23 cellular contexts compared by ENCODE assay signal in genomic region chr2:170548304-170548703, GRCh38.
DNase-seq lines count a peak whose midpoint lies in the region; ATAC-seq and TF ChIP-seq lines count a peak whose summit lies in the region.
"Had no signal": no experiment of that assay in that cellular context is flagged by ENCODE, and none has a peak within 500 bp of the region (broad histone marks: within the 10 kb centered on the region; RNA-seq: fewer than 3 reads in every experiment).

No MANE protein-coding gene starts in this region.

- H2AFZ ChIP-seq in OCI-LY3 (ENCODE audit: low read depth, low read length) (0 out of 2 replicates have a peak overlapping the region, but pooled peaks have one; percentile 23), neural progenitor cell (replicated peaks) (no peak overlapping the region)
- H2AFZ ChIP-seq: GM23248 had no signal

- H3K36me3 ChIP-seq in OCI-LY3 (replicated peaks; ENCODE audit: low read depth, low read length) (no peaks in the 10 kb centered on the region), neural progenitor cell (no peaks in the 10 kb centered on the region)
- H3K36me3 ChIP-seq: BE2C; BLaER1 treated with 17β-estradiol and CSF1 and Interleukin-3, amounts not matched to agents 10 nM and 100 nM had no signal

- H3F3A ChIP-seq in neural progenitor cell (ENCODE audit: low read depth), result no peaks in the 10 kb centered on the region

- H3K79me2 ChIP-seq in OCI-LY3 (ENCODE audit: low read length) (no peaks in the 10 kb centered on the region), neural progenitor cell (ENCODE audit: low read depth) (no peaks in the 10 kb centered on the region)

- H3K27ac ChIP-seq in OCI-LY3 (ENCODE audit: low read length), result peak overlapping the region; percentile 18; the same call in 1 of the 2 replicates
- H3K27ac ChIP-seq in neural progenitor cell, result no peak overlapping the region
- H3K27ac ChIP-seq: A549; BLaER1 treated with 17β-estradiol and CSF1 and Interleukin-3, amounts not matched to agents 10 nM and 100 nM; GM23248 had no signal

- no peak overlapping the region for H3K4me3 Mint-ChIP-seq in activated T-cell treated with anti-CD3 and anti-CD28 coated beads, Interleukin-2, amount 50 U/mL, for 72 hours
- no peak overlapping the region for H3K4me3 Mint-ChIP-seq in neural progenitor cell
- H3K4me3 Mint-ChIP-seq: CD14-positive monocyte; CD4-positive, alpha-beta T cell had no signal

- H3K4me3 ChIP-seq in OCI-LY3 (ENCODE audit: low read length) (no peak overlapping the region), neural progenitor cell (no peak overlapping the region)
- H3K4me3 ChIP-seq: A549; BLaER1 treated with 17β-estradiol and CSF1 and Interleukin-3, amounts not matched to agents 10 nM and 100 nM; GM23248 had no signal

- H3K27ac Mint-ChIP-seq in activated T-cell treated with anti-CD3 and anti-CD28 coated beads, Interleukin-2, amount 50 U/mL, for 72 hours, result no peak overlapping the region
- H3K27ac Mint-ChIP-seq in neural progenitor cell, result peak overlapping the region; percentile 40
- H3K27ac Mint-ChIP-seq: CD14-positive monocyte; CD4-positive, alpha-beta T cell; CD8-positive, alpha-beta memory T cell had no signal

- H3K9me3 Mint-ChIP-seq in activated T-cell treated with anti-CD3 and anti-CD28 coated beads, Interleukin-2, amount 50 U/mL, for 72 hours, result peaks cover 13 to 18% of the 10 kb centered on the region in 2 donors
- peaks cover 26% of the 10 kb centered on the region for H3K9me3 Mint-ChIP-seq in neural progenitor cell

- H3K27me3 Mint-ChIP-seq in activated T-cell treated with anti-CD3 and anti-CD28 coated beads, Interleukin-2, amount 50 U/mL, for 72 hours (ENCODE audit: low read depth), result peaks cover 8% of the 10 kb centered on the region
- peaks cover 3% of the 10 kb centered on the region for H3K27me3 Mint-ChIP-seq in neural progenitor cell (ENCODE audit: insufficient read depth, low read depth)

- H3K36me3 Mint-ChIP-seq in activated T-cell treated with anti-CD3 and anti-CD28 coated beads, Interleukin-2, amount 50 U/mL, for 72 hours (ENCODE audit: insufficient read depth in 2 of 2), result peaks cover 15 to 21% of the 10 kb centered on the region in 2 donors
- H3K36me3 Mint-ChIP-seq in neural progenitor cell, result peaks cover 12% of the 10 kb centered on the region
- H3K36me3 Mint-ChIP-seq: CD14-positive monocyte had no signal

- TF ChIP-seq CTCF in OCI-LY3 (IDR thresholded peaks at IDR 0.05; ENCODE audit: low read depth, low read length) (no peak), neural progenitor cell (IDR thresholded peaks at IDR 0.05) (no peak)

- peak in 1 of 2 donors; percentile 3 for DNase-seq in activated T-cell treated with anti-CD3 and anti-CD28 coated beads, Interleukin-2, amount 50 U/mL, for 72 hours
- DNase-seq in activated T-cell treated with anti-CD3 and anti-CD28 coated beads, Interleukin-2, amount 50 U/mL, for 1 hour, result no peak
- DNase-seq in neural progenitor cell (ENCODE audit: low spot score) (no peak), SHP77 treated with DMSO at 0.1 percent for 48 hours (lab: John Stamatoyannopoulos, UW) (no peak), NCI-H1105 treated with DMSO at 0.1 percent for 48 hours (lab: John Stamatoyannopoulos, UW) (no peak)
- DNase-seq: 8988T; ACHN; AML-193; BE2C; Calu3; CD4-positive, alpha-beta T cell; CD8-positive, alpha-beta memory T cell; DMS53; DMS79 treated with DMSO at 0.1 percent for 48 hours; GF-D8; GM23248; H7; HCEC 1CT had no signal

- H3K4me1 ChIP-seq in OCI-LY3 (ENCODE audit: low read length), result peaks cover 12% of the 10 kb centered on the region
- H3K4me1 ChIP-seq in neural progenitor cell, result no peaks in the 10 kb centered on the region
- H3K4me1 ChIP-seq: A549; BE2C; BLaER1 treated with 17β-estradiol and CSF1 and Interleukin-3, amounts not matched to agents 10 nM and 100 nM had no signal

- no peak overlapping the region for H3K9ac ChIP-seq in OCI-LY3 (ENCODE audit: low read length)
- no peak overlapping the region for H3K9ac ChIP-seq in neural progenitor cell
- H3K9ac ChIP-seq: BLaER1 treated with 17β-estradiol and CSF1 and Interleukin-3, amounts not matched to agents 10 nM and 100 nM; GM23248 had no signal

- no peaks in the 10 kb centered on the region for H3K4me1 Mint-ChIP-seq in activated T-cell treated with anti-CD3 and anti-CD28 coated beads, Interleukin-2, amount 50 U/mL, for 72 hours (ENCODE audit: low read depth)
- peaks cover 14% of the 10 kb centered on the region for H3K4me1 Mint-ChIP-seq in neural progenitor cell
- H3K4me1 Mint-ChIP-seq: CD14-positive monocyte; CD8-positive, alpha-beta memory T cell had no signal

- H3K27me3 ChIP-seq in OCI-LY3 (ENCODE audit: low read depth, low read length) (0 out of 2 replicates have a peak, but pooled peaks cover under 1% of the 10 kb centered on the region), neural progenitor cell (no peaks in the 10 kb centered on the region)
- H3K27me3 ChIP-seq: BE2C; BLaER1 treated with 17β-estradiol and CSF1 and Interleukin-3, amounts not matched to agents 10 nM and 100 nM had no signal

- ATAC-seq in activated T-cell treated with anti-CD3 and anti-CD28 coated beads, Interleukin-2, amount 50 U/mL, for 72 hours (replicated peaks in 1 of 2), result peak; percentile 51 to 78
- ATAC-seq in HG03439 (IDR thresholded peaks at IDR 0.05; ENCODE audit: unreplicated experiment), result no peak
- ATAC-seq: A549 had no signal

- H3K9me3 ChIP-seq in OCI-LY3 (ENCODE audit: insufficient read depth, low read length), result peaks cover 8% of the 10 kb centered on the region
- peaks cover 9% of the 10 kb centered on the region for H3K9me3 ChIP-seq in neural progenitor cell (ENCODE audit: low read depth)
- H3K9me3 ChIP-seq: BE2C had no signal

- H4K20me1 ChIP-seq in OCI-LY3 (ENCODE audit: insufficient read depth, low read length) (no peaks in the 10 kb centered on the region), neural progenitor cell (ENCODE audit: low read depth) (no peaks in the 10 kb centered on the region)
- H4K20me1 ChIP-seq: BLaER1 treated with 17β-estradiol and CSF1 and Interleukin-3, amounts not matched to agents 10 nM and 100 nM had no signal

- H3K4me2 ChIP-seq in OCI-LY3 (ENCODE audit: low read length) (no peak overlapping the region; the same call in 1 of the 2 replicates), neural progenitor cell (no peak overlapping the region)
- H3K4me2 ChIP-seq: A549; BLaER1 treated with 17β-estradiol and CSF1 and Interleukin-3, amounts not matched to agents 10 nM and 100 nM had no signal
